Comparison of ENCODE assay signal across 31 cellular contexts in the genomic region with DNA sequence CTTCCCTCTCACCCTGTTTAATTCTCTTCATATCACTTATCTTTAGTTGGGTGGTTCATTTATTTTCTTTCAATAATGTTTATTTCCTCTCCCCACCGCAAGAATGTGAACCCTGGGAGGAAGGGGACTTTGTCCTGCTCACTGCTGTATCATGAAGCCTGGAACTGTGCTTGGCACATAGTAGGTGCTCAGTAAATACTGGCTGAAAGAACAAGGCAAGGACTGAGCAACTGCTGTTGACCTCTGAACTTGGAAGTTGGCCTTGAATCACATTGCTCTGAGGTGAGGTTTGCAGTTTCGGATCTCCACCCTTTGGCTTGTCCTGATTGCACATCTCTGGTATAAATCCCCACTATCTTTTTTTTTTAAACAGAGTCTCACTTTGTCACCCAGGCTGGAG. TPM values are rescaled to one million over a fixed set of nuclear protein-coding genes. Genes with fewer than 3 reads are reported as not detected.
DNase-seq lines count a peak whose midpoint lies in the region; ATAC-seq, FAIRE-seq and TF ChIP-seq lines count a peak whose summit lies in the region.
"Had no signal": no experiment of that assay in that cellular context is flagged by ENCODE, and none has a peak within 500 bp of the region (broad histone marks: within the 10 kb centered on the region; RNA-seq: fewer than 3 reads in every experiment).

No MANE protein-coding gene starts in this region.

- no peak overlapping the region for H3K4me2 ChIP-seq in endothelial cell of umbilical vein (ENCODE audit: insufficient read depth, low read length)

- no peak overlapping the region for H3K9ac ChIP-seq in endothelial cell of umbilical vein (replicated peaks; ENCODE audit: extremely low read depth, insufficient read depth, low read length)

- no peaks in the 10 kb centered on the region for H3K79me2 ChIP-seq in endothelial cell of umbilical vein (ENCODE audit: control insufficient read depth, insufficient read depth, low read length)

- H2AFZ ChIP-seq in endothelial cell of umbilical vein (ENCODE audit: low read depth, low read length): no peak overlapping the region

- H3K36me3 Mint-ChIP-seq in activated naive CD8-positive, alpha-beta T cell: peaks cover 2% of the 10 kb centered on the region
- no peaks in the 10 kb centered on the region for H3K36me3 Mint-ChIP-seq in activated naive CD8-positive, alpha-beta T cell treated with anti-CD3 and anti-CD28 coated beads for 36 hours
- no peaks in the 10 kb centered on the region for H3K36me3 Mint-ChIP-seq in CD8-positive, alpha-beta T cell
- no peaks in the 10 kb centered on the region for H3K36me3 Mint-ChIP-seq in neural crest cell (ENCODE audit: low read depth)
- no peaks in the 10 kb centered on the region for H3K36me3 Mint-ChIP-seq in activated T-helper 17 cell treated with anti-CD3 and anti-CD28 coated beads, Interleukin-2, amount 50 U/mL, for 72 hours (ENCODE audit: low read depth)

- dilution Hi-C loops in endothelial cell of umbilical vein (cut with MboI; ENCODE audit: extremely low pct_ligation_motif_present, low sequenced_read_pairs): no loop called here

- intact Hi-C loops in CD8-positive, alpha-beta T cell (cut with DNase I, micrococcal nuclease): loop anchor here in 1 of 2 experiments (5.0 kb wide), 1 partner anchor 796 kb away; no protein-coding TSS in a partner anchor
- intact Hi-C loops in endothelial cell of umbilical vein (cut with micrococcal nuclease): loop anchor here (1.0 to 2.0 kb wide), 2 partner anchors 84 to 94 kb away; a partner anchor contains a TSS

- H3K27me3 ChIP-seq in CD8-positive, alpha-beta T cell (ENCODE audit: insufficient read depth, low read length): no peaks in the 10 kb centered on the region
- H3K27me3 ChIP-seq in endothelial cell of umbilical vein (ENCODE audit: control insufficient read depth in 2 of 2, insufficient read depth in 2 of 2, low read length in 2 of 2): no peaks in the 10 kb centered on the region
- H3K27me3 ChIP-seq: SJCRH30 had no signal

- H3K27me3 Mint-ChIP-seq in activated naive CD8-positive, alpha-beta T cell: peaks cover 7% of the 10 kb centered on the region
- H3K27me3 Mint-ChIP-seq in activated naive CD8-positive, alpha-beta T cell treated with anti-CD3 and anti-CD28 coated beads for 36 hours: peaks cover 19% of the 10 kb centered on the region
- peaks cover 24% of the 10 kb centered on the region for H3K27me3 Mint-ChIP-seq in CD8-positive, alpha-beta T cell (ENCODE audit: low read depth)
- H3K27me3 Mint-ChIP-seq in neural crest cell (ENCODE audit: low read depth): peaks cover 48% of the 10 kb centered on the region
- peaks cover 41% of the 10 kb centered on the region for H3K27me3 Mint-ChIP-seq in activated T-helper 17 cell treated with anti-CD3 and anti-CD28 coated beads, Interleukin-2, amount 50 U/mL, for 72 hours

- no peak for ATAC-seq in CD8-positive, alpha-beta T cell
- ATAC-seq in activated T-helper 17 cell treated with anti-CD3 and anti-CD28 coated beads, Interleukin-2, amount 50 U/mL, for 72 hours (replicated peaks): no peak
- ATAC-seq: left ventricle myocardium superior, right cardiac atrium, WTC11 had no signal

- peaks cover 21% of the 10 kb centered on the region for H3K4me1 ChIP-seq in CD8-positive, alpha-beta T cell (ENCODE audit: insufficient read depth, low read length)
- H3K4me1 ChIP-seq in endothelial cell of umbilical vein (ENCODE audit: control insufficient read depth, extremely low read depth, insufficient read depth, low read length): peaks cover 23% of the 10 kb centered on the region
- H3K4me1 ChIP-seq: SJCRH30 had no signal

- TF ChIP-seq CTCF in CD8-positive, alpha-beta T cell (IDR thresholded peaks at IDR 0.05): no peak
- no peak for TF ChIP-seq CTCF in endothelial cell of umbilical vein (IDR thresholded peaks at IDR 0.05; ENCODE audit: extremely low read depth in 1 of 2, insufficient read depth in 1 of 2, low read depth in 1 of 2, low read length in 2 of 2)
- no peak for TF ChIP-seq CTCF in neural crest cell (conservative IDR thresholded peaks at IDR 0.05)

- no peaks in the 10 kb centered on the region for H3K9me3 ChIP-seq in CD8-positive, alpha-beta T cell (ENCODE audit: low read length)
- no peaks in the 10 kb centered on the region for H3K9me3 ChIP-seq in endothelial cell of umbilical vein (replicated peaks; ENCODE audit: control insufficient read depth, insufficient read depth, low read length)
- H3K9me3 ChIP-seq: SJCRH30, tibial artery had no signal

- H3K4me1 Mint-ChIP-seq in activated naive CD8-positive, alpha-beta T cell (ENCODE audit: low read depth): peaks cover 27% of the 10 kb centered on the region
- H3K4me1 Mint-ChIP-seq in activated naive CD8-positive, alpha-beta T cell treated with anti-CD3 and anti-CD28 coated beads for 36 hours: peaks cover 24% of the 10 kb centered on the region
- H3K4me1 Mint-ChIP-seq in CD8-positive, alpha-beta T cell (ENCODE audit: low read depth): peaks cover 27% of the 10 kb centered on the region
- peaks cover 18% of the 10 kb centered on the region for H3K4me1 Mint-ChIP-seq in neural crest cell
- H3K4me1 Mint-ChIP-seq in activated T-helper 17 cell treated with anti-CD3 and anti-CD28 coated beads, Interleukin-2, amount 50 U/mL, for 72 hours: no peaks in the 10 kb centered on the region

- POLR2A ChIA-PET in CD8-positive, alpha-beta T cell (lab: Charles Lee): interaction anchor here (0.6 kb wide), 1 partner anchor 21 kb away, joined by 3 read pairs; no protein-coding TSS in a partner anchor
- POLR2A ChIA-PET in endothelial cell of umbilical vein (lab: Charles Lee): no interaction called here

- no peaks in the 10 kb centered on the region for H3K36me3 ChIP-seq in CD8-positive, alpha-beta T cell (ENCODE audit: insufficient read depth, low read length)
- H3K36me3 ChIP-seq in endothelial cell of umbilical vein (ENCODE audit: control insufficient read depth in 2 of 2, extremely low read depth in 1 of 2, insufficient read depth in 2 of 2, low read length in 2 of 2): no peaks in the 10 kb centered on the region
- H3K36me3 ChIP-seq: SJCRH30, tibial artery had no signal

- CTCF ChIA-PET in CD8-positive, alpha-beta T cell (lab: Charles Lee): interaction anchor here (0.6 to 16.7 kb wide), 3 partner anchors 224 to 256 kb away, joined by 3 to 316 read pairs (median 144); no protein-coding TSS in a partner anchor
- CTCF ChIA-PET in endothelial cell of umbilical vein (lab: Charles Lee): interaction anchor here (1.3 to 12.9 kb wide), 6 partner anchors 42 to 251 kb away, joined by 3 to 576 read pairs (median 40); a partner anchor contains a TSS

- no peaks in the 10 kb centered on the region for H3K9me1 ChIP-seq in endothelial cell of umbilical vein (replicated peaks; ENCODE audit: control insufficient read depth, extremely low read depth, insufficient read depth, low read length)

- H3K4me3 ChIP-seq in CD8-positive, alpha-beta T cell (ENCODE audit: low read depth, low read length): no peak overlapping the region
- no peak overlapping the region for H3K4me3 ChIP-seq in endothelial cell of umbilical vein (replicated peaks in 1 of 3; ENCODE audit: insufficient read depth in 1 of 3, low read depth in 1 of 3, low read length in 3 of 3)
- H3K4me3 ChIP-seq: coronary artery, tibial artery had no signal

- no peaks in the 10 kb centered on the region for H3K9me3 Mint-ChIP-seq in activated naive CD8-positive, alpha-beta T cell (ENCODE audit: low read depth)
- peaks cover 5% of the 10 kb centered on the region for H3K9me3 Mint-ChIP-seq in activated naive CD8-positive, alpha-beta T cell treated with anti-CD3 and anti-CD28 coated beads for 36 hours
- H3K9me3 Mint-ChIP-seq in CD8-positive, alpha-beta T cell: peaks cover 5% of the 10 kb centered on the region
- peaks cover 2% of the 10 kb centered on the region for H3K9me3 Mint-ChIP-seq in neural crest cell
- no peaks in the 10 kb centered on the region for H3K9me3 Mint-ChIP-seq in activated T-helper 17 cell treated with anti-CD3 and anti-CD28 coated beads, Interleukin-2, amount 50 U/mL, for 72 hours
- H3K9me3 Mint-ChIP-seq: activated CD4-positive, alpha-beta T cell treated with anti-CD3 and anti-CD28 coated beads, Interleukin-2, amount 10 ng/mL, durations not matched to agents 7 days and 5 days had no signal

- H3K27ac Mint-ChIP-seq in activated naive CD8-positive, alpha-beta T cell: peak overlapping the region; percentile 76
- no peak overlapping the region for H3K27ac Mint-ChIP-seq in activated naive CD8-positive, alpha-beta T cell treated with anti-CD3 and anti-CD28 coated beads for 36 hours
- peak overlapping the region; percentile 27 for H3K27ac Mint-ChIP-seq in CD8-positive, alpha-beta T cell
- no peak overlapping the region for H3K27ac Mint-ChIP-seq in neural crest cell (ENCODE audit: unreplicated experiment)
- H3K27ac Mint-ChIP-seq in activated T-helper 17 cell treated with anti-CD3 and anti-CD28 coated beads, Interleukin-2, amount 50 U/mL, for 72 hours: no peak overlapping the region
- H3K27ac Mint-ChIP-seq: activated CD4-positive, alpha-beta T cell treated with anti-CD3 and anti-CD28 coated beads, Interleukin-2, amount 10 ng/mL, durations not matched to agents 7 days and 5 days; WTC11 had no signal

- no peak for TF ChIP-seq POLR2A in endothelial cell of umbilical vein (IDR thresholded peaks at IDR 0.05; ENCODE audit: low read depth, low read length)

- no peaks in the 10 kb centered on the region for H4K20me1 ChIP-seq in endothelial cell of umbilical vein (replicated peaks; ENCODE audit: control insufficient read depth, extremely low read depth, insufficient read depth, low read length)

- BruUV-seq in endothelial cell of umbilical vein (replicated peaks; lab: Mats Ljungman, UMichigan): no TSS peak

- no peak for DNase-seq in activated naive CD8-positive, alpha-beta T cell treated with anti-CD3 and anti-CD28 coated beads for 36 hours
- no peak for DNase-seq in CD8-positive, alpha-beta T cell
- DNase-seq in endothelial cell of umbilical vein (ENCODE audit: low read depth, low spot score) (no peak), neural crest cell (ENCODE audit: low read depth, low spot score) (no peak), cerebellar nuclear complex (lab: John Stamatoyannopoulos, UW) (no peak)
- DNase-seq in stimulated activated CD4-positive, alpha-beta T cell treated with anti-CD3 and anti-CD28 coated beads, Interleukin-4, amount 100 ng/mL, for 4 hours: no peak
- DNase-seq: activated CD4-positive, alpha-beta T cell treated with anti-CD3 and anti-CD28 coated beads, Interleukin-2, amount 10 ng/mL, durations not matched to agents 7 days and 5 days; activated naive CD4-positive, alpha-beta T cell treated with Interleukin-2 at 50 U/mL for 16 hours; AML-193; effector CD8-positive, alpha-beta T cell; erythroblast; islet precursor cell; left ventricle myocardium superior; MM.1S; NCI-H1105 treated with DMSO at 0.1 percent for 48 hours; NCI-H187 treated with DMSO at 0.1 percent for 48 hours; NCI-H2171; right cardiac atrium; stimulated activated CD4-positive, alpha-beta T cell treated with anti-CD3 and anti-CD28 coated beads, Interleukin-2, amount 100 ng/mL, for 48 hours; SW 1271 had no signal

- H3K4me3 Mint-ChIP-seq in activated naive CD8-positive, alpha-beta T cell: peak overlapping the region; percentile 18
- no peak overlapping the region for H3K4me3 Mint-ChIP-seq in activated naive CD8-positive, alpha-beta T cell treated with anti-CD3 and anti-CD28 coated beads for 36 hours
- H3K4me3 Mint-ChIP-seq in CD8-positive, alpha-beta T cell: no peak overlapping the region
- H3K4me3 Mint-ChIP-seq in neural crest cell: peak overlapping the region; percentile 58
- H3K4me3 Mint-ChIP-seq in activated T-helper 17 cell treated with anti-CD3 and anti-CD28 coated beads, Interleukin-2, amount 50 U/mL, for 72 hours: no peak overlapping the region
- H3K4me3 Mint-ChIP-seq: activated CD4-positive, alpha-beta T cell treated with anti-CD3 and anti-CD28 coated beads, Interleukin-2, amount 10 ng/mL, durations not matched to agents 7 days and 5 days; WTC11 had no signal

- FAIRE-seq in endothelial cell of umbilical vein (lab: Jason Lieb, UNC): no peak
- FAIRE-seq: GM12892, H54, HTR-8/SVneo had no signal

- H3K27ac ChIP-seq in CD8-positive, alpha-beta T cell (ENCODE audit: low read depth, low read length): no peak overlapping the region
- H3K27ac ChIP-seq in endothelial cell of umbilical vein (ENCODE audit: insufficient read depth, low read depth, low read length): no peak overlapping the region
- H3K27ac ChIP-seq: coronary artery, SJCRH30, tibial artery had no signal

RNA-seq across cellular contexts. Expression of a gene that starts 22.0 kb away (rescaled TPM):
- total RNA-seq in activated naive CD8-positive, alpha-beta T cell treated with anti-CD3 and anti-CD28 coated beads for 36 hours: under 1 TPM; 0.47 to 0.62 TPM
- not detected for total RNA-seq in CD8-positive, alpha-beta T cell
- total RNA-seq in endothelial cell of umbilical vein: 14.6 and 45.2 TPM in 2 replicates
- polyA plus RNA-seq in endothelial cell of umbilical vein: 37.6 and 43.9 TPM in 2 replicates
- polyA plus RNA-seq in endothelial cell of umbilical vein (2011; cell fraction: cytosol; rRNA removed): 27.8 and 31.2 TPM in 2 replicates
- 30.7 and 40.6 TPM in 2 replicates for polyA plus RNA-seq in endothelial cell of umbilical vein (2011; cell fraction: nucleus; rRNA removed)
- 43.2 and 61.0 TPM in 2 replicates for polyA plus RNA-seq in endothelial cell of umbilical vein (2012)
- polyA minus RNA-seq in endothelial cell of umbilical vein: 37.7 and 53.6 TPM in 2 replicates
- polyA minus RNA-seq in endothelial cell of umbilical vein (2011; cell fraction: cytosol; rRNA and poly(A)+ RNA removed): 3.9 TPM
- polyA minus RNA-seq in endothelial cell of umbilical vein (2011; cell fraction: nucleus; rRNA and poly(A)+ RNA removed): 8.8 and 9.8 TPM in 2 replicates
- total RNA-seq in neural crest cell: 0.16 and 0.37 TPM in 2 replicates
- total RNA-seq in activated T-helper 17 cell treated with anti-CD3 and anti-CD28 coated beads, Interleukin-2, amount 50 U/mL, for 72 hours: under 1 TPM; 0.13 to 0.37 TPM
- total RNA-seq: A673; activated CD4-positive, alpha-beta T cell treated with anti-CD3 and anti-CD28 coated beads, Interleukin-2, amount 10 ng/mL, durations not matched to agents 7 days and 5 days; G401 had no signal

Comparison
In these comparisons a context has a peak if more than half of its experiments do, and no peak if none do; other contexts are left out.
1. H3K27ac Mint-ChIP-seq: peak in activated naive CD8-positive, alpha-beta T cell (single experiment) and CD8-positive, alpha-beta T cell (single experiment); none in activated naive CD8-positive, alpha-beta T cell treated with anti-CD3 and anti-CD28 coated beads for 36 hours (single experiment), neural crest cell (single experiment) and activated T-helper 17 cell treated with anti-CD3 and anti-CD28 coated beads, Interleukin-2, amount 50 U/mL, for 72 hours (single experiment).
2. H3K4me3 Mint-ChIP-seq: peak in activated naive CD8-positive, alpha-beta T cell (single experiment) and neural crest cell (single experiment); none in activated naive CD8-positive, alpha-beta T cell treated with anti-CD3 and anti-CD28 coated beads for 36 hours (single experiment), CD8-positive, alpha-beta T cell (single experiment) and activated T-helper 17 cell treated with anti-CD3 and anti-CD28 coated beads, Interleukin-2, amount 50 U/mL, for 72 hours (single experiment).